9 cellular contexts compared by ENCODE assay signal in the genomic region with DNA sequence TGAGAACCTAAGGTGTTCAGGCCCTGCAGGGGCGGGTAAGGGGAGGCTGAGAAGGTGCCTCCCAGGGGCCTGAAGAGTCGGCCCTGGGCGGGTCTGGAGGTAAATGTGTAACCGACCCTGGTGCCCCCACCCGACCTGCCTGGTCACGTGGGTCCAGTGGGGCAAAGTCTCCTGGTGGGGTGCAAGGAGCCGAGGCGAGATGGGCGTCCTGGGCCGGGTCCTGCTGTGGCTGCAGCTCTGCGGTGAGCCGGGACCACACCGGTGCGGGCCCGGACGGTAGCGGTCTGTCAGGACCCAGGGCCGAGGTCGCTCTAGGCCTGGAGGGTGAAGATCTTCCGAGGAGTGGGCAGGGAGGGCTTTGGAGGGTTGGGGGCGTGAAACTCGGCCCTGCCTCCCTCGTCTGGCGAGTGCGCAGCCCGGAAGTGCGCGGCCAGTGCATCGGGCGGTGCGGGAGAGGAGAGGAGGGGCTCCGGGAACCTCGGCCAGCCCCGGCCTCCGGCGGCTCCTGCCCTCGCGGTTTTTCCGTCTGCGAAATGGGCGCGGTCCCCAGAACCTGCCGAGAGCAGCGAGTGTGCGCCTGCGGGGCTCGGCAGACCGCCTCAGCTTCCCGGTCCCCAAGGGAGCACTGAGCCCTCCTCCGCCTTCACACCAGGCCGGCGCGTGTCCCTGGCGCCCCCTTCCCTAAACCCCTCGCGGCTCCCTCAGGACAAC.
DNase-seq lines count a peak whose midpoint lies in the region; ATAC-seq and TF ChIP-seq lines count a peak whose summit lies in the region.
"Had no signal": no experiment of that assay in that cellular context is flagged by ENCODE, and none has a peak within 500 bp of the region (broad histone marks: within the 10 kb centered on the region; RNA-seq: fewer than 3 reads in every experiment).

A gene (plus strand): TSS at position 174 of the 711 bp plus-strand sequence. CDS start 26 bp downstream, at position 200.

- peaks cover 8% of the 10 kb centered on the region for H3K4me1 ChIP-seq in RWPE2 (ENCODE audit: insufficient read depth, poor library complexity, severe bottlenecking)

- H3K36me3 ChIP-seq in GM06990 (ENCODE audit: control insufficient read depth, insufficient read depth, low read length) (no peaks in the 10 kb centered on the region), RWPE2 (ENCODE audit: low read depth) (no peaks in the 10 kb centered on the region)

- H3K27me3 ChIP-seq in GM06990 (replicated peaks; ENCODE audit: control insufficient read depth, insufficient read depth, low read length) (peaks cover 1% of the 10 kb centered on the region; the same call in 1 of the 2 replicates), RWPE2 (ENCODE audit: insufficient read depth, poor library complexity, severe bottlenecking) (peaks cover 36% of the 10 kb centered on the region)

- H3K27ac ChIP-seq in RWPE2 (ENCODE audit: poor library complexity, severe bottlenecking): no peak within 1 kb of the TSS
- H3K27ac ChIP-seq: VCaP had no signal

- DNase-seq in GM06990 (ENCODE audit: extremely low read depth, insufficient read length) (no peak), RWPE2 (ENCODE audit: low spot score) (no peak), fibroblast of pulmonary artery (ENCODE audit: low read depth) (peak; percentile 8), retinal pigment epithelial cell (ENCODE audit: low read depth) (no peak), NCI-H146 (lab: John Stamatoyannopoulos, UW) (no peak), 8988T (no peak), inferior parietal cortex (ENCODE audit: extremely low spot score) (no peak)

- H3K9me3 ChIP-seq in RWPE2 (ENCODE audit: severe bottlenecking): no peaks in the 10 kb centered on the region

- H3K4me3 ChIP-seq in GM06990 (replicated peaks; ENCODE audit: low read depth, low read length): peak within 1 kb of the TSS; percentile 21
- no peak within 1 kb of the TSS for H3K4me3 ChIP-seq in RWPE2 (ENCODE audit: severe bottlenecking)
- H3K4me3 ChIP-seq in fibroblast of pulmonary artery (replicated peaks; ENCODE audit: low read depth, low read length): peak within 1 kb of the TSS; percentile 21
- H3K4me3 ChIP-seq in retinal pigment epithelial cell (ENCODE audit: low read length): peak within 1 kb of the TSS; percentile 24

- ATAC-seq in RWPE2 (ENCODE audit: low read depth) (0 out of 3 replicates have a peak, but pooled peaks have one; percentile 2), HG02763 (IDR thresholded peaks at IDR 0.05; ENCODE audit: unreplicated experiment) (no peak)

- TF ChIP-seq CTCF in GM06990 (IDR thresholded peaks at IDR 0.05; ENCODE audit: insufficient read depth, low read length, poor library complexity, severe bottlenecking) (no peak), RWPE2 (IDR thresholded peaks at IDR 0.05; ENCODE audit: poor library complexity, severe bottlenecking) (no peak), fibroblast of pulmonary artery (IDR thresholded peaks at IDR 0.05; ENCODE audit: low read length, missing control alignments) (no peak), retinal pigment epithelial cell (conservative IDR thresholded peaks at IDR 0.05; ENCODE audit: low read depth, low read length) (no peak)
